23 cellular contexts compared by ENCODE assay signal in the genomic region with DNA sequence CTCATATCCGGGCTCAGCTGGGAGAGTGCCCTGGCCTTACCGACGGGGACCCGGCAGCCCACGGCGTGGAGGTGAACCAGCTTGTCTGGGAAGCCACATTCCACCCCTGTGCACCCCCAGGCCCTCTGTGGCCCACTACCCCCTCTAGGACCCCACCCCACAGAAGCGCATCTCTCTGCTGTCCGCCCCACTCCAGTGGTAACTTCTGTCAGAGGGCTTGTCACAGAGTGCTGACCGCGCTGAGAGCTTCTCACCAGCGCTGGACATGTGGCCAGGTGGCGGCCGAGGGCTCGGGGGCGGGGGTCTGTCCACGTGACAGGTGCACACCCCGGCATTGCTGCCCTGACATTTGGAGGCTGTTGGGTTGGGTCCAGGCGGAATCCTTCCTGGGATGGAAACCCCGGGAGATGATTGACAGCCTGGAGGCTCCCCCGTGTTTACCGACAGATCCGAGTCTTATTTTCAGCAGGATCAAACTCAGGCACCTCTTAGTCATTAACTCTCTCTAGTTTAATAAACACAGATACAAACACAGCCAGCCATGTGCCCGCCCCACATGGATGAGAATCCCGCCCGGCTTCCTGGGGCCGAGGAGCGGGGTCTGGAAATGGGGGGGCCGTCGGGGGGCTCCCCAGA. TPM values are rescaled to one million over a fixed set of nuclear protein-coding genes. Genes with fewer than 3 reads are reported as not detected.
A peak's percentile ranks its signal among the peaks of the same experiment; 100 is the strongest.
DNase-seq lines count a peak whose midpoint lies in the region; ATAC-seq, FAIRE-seq and TF ChIP-seq lines count a peak whose summit lies in the region.
"Had no signal": no experiment of that assay in that cellular context is flagged by ENCODE, and none has a peak within 500 bp of the region (broad histone marks: within the 10 kb centered on the region; RNA-seq: fewer than 3 reads in every experiment).

No MANE protein-coding gene starts in this region.

- WGBS in SK-N-SH (ENCODE audit: low lambda C conversion rate) = 67% methylated on average over 27 of the region's 29 CpGs
- 2% methylated on average over 21 of the region's 29 CpGs for WGBS in K562 (ENCODE audit: insufficient coverage, low coverage, missing lambda C conversion rate)

- no peak overlapping the region for H3K4me3 Mint-ChIP-seq in osteocyte (ENCODE audit: unreplicated experiment)
- H3K4me3 Mint-ChIP-seq: activated naive CD8-positive, alpha-beta T cell treated with anti-CD3 and anti-CD28 coated beads for 36 hours; nephron progenitor cell; stimulated activated naive CD8-positive, alpha-beta T cell treated with anti-CD3 and anti-CD28 coated beads, Interleukin-15, Interleukin-2, amounts not matched to agents 100 ng/mL and 50 ng/mL, for 24 hours had no signal

- H3K36me3 Mint-ChIP-seq in osteocyte (ENCODE audit: unreplicated experiment) = no peaks in the 10 kb centered on the region
- H3K36me3 Mint-ChIP-seq: activated naive CD8-positive, alpha-beta T cell treated with anti-CD3 and anti-CD28 coated beads for 36 hours had no signal

- H3K9me3 ChIP-seq in SK-N-SH (no peaks in the 10 kb centered on the region), BLaER1 (no peaks in the 10 kb centered on the region), K562 (replicated peaks; ENCODE audit: control insufficient read depth, insufficient read depth, low read depth, low read length) (no peaks in the 10 kb centered on the region)
- H3K9me3 ChIP-seq: BE2C, Caco-2 had no signal

- no peak overlapping the region; a peak in 1 of 4 replicates for H3K4me3 ChIP-seq in SK-N-SH (ENCODE audit: low read depth in 2 of 2, low read length in 1 of 2)
- H3K4me3 ChIP-seq in BLaER1 = no peak overlapping the region
- no peak overlapping the region for H3K4me3 ChIP-seq in K562

- FAIRE-seq in K562 (lab: Jason Lieb, UNC) = no peak

- in situ Hi-C loops in K562 (cut with MboI) = no loop called here

- H3K27ac ChIP-seq in SK-N-SH (ENCODE audit: low read depth in 2 of 2, low read length in 1 of 2) = no peak overlapping the region; a peak in 1 of 4 replicates
- H3K27ac ChIP-seq in BLaER1 = no peak overlapping the region
- no peak overlapping the region for H3K27ac ChIP-seq in K562 (ENCODE audit: extremely low read depth, low read depth, low read length)

- H3K9me3 Mint-ChIP-seq in osteocyte (ENCODE audit: unreplicated experiment) = no peaks in the 10 kb centered on the region
- H3K9me3 Mint-ChIP-seq: activated naive CD8-positive, alpha-beta T cell treated with anti-CD3 and anti-CD28 coated beads for 36 hours; nephron progenitor cell; stimulated activated naive CD8-positive, alpha-beta T cell treated with anti-CD3 and anti-CD28 coated beads, Interleukin-15, Interleukin-2, amounts not matched to agents 100 ng/mL and 50 ng/mL, for 24 hours had no signal

- H3K79me2 ChIP-seq in SK-N-SH (ENCODE audit: insufficient read depth) (no peaks in the 10 kb centered on the region), K562 (ENCODE audit: control insufficient read depth, insufficient read depth, low read length) (no peaks in the 10 kb centered on the region)

- intact Hi-C loops in K562 (cut with micrococcal nuclease) = no loop called here

- no peaks in the 10 kb centered on the region for H3K9me2 ChIP-seq in SK-N-SH

- H3K4me1 ChIP-seq in SK-N-SH (ENCODE audit: control insufficient read depth in 1 of 2, insufficient read depth in 2 of 2, low read depth in 1 of 2, low read length in 1 of 2) (peaks cover 0 to 89% of the 10 kb centered on the region in 2 experiments; a peak in 1 of 4 replicates), BLaER1 (peaks cover 54% of the 10 kb centered on the region), K562 (replicated peaks in 1 of 2; ENCODE audit: control insufficient read depth in 2 of 2, insufficient read depth in 2 of 2, low read length in 2 of 2) (peaks cover 0 to 35% of the 10 kb centered on the region in 2 experiments; a peak in 2 of 5 replicates)
- H3K4me1 ChIP-seq: BE2C had no signal

- no peak for ATAC-seq in SK-N-SH treated with all-trans-retinoic acid at 6 μM for 48 hours
- ATAC-seq in K562 = peak; percentile 24; the same call in 2 of the 3 replicates
- ATAC-seq: left cardiac atrium had no signal

- no TSS peak for BruUV-seq in K562 (replicated peaks; lab: Mats Ljungman, UMichigan)

- no peak for TF ChIP-seq POLR2A in K562 (conservative IDR thresholded peaks at IDR 0.05)

- CTCF ChIA-PET in SK-N-SH (lab: Yijun Ruan, JAX) (interaction anchor here (1.0 kb wide), 1 partner anchor 11 kb away, joined by 3 read pairs; no protein-coding TSS in a partner anchor), K562 (lab: Yijun Ruan, JAX; ENCODE audit: low intra/inter-chr PET ratio) (no interaction called here)

- H3K4me1 Mint-ChIP-seq in osteocyte (ENCODE audit: unreplicated experiment) = peaks cover 3% of the 10 kb centered on the region
- H3K4me1 Mint-ChIP-seq: activated naive CD8-positive, alpha-beta T cell treated with anti-CD3 and anti-CD28 coated beads for 36 hours had no signal

- TF ChIP-seq EP300 in SK-N-SH (IDR thresholded peaks at IDR 0.05; ENCODE audit: borderline replicate concordance in 1 of 2, low read depth in 1 of 2, low read length in 1 of 2) (no peak), K562 (IDR thresholded peaks at IDR 0.05; ENCODE audit: low read length) (no peak)

- H3F3A ChIP-seq in SK-N-SH (replicated peaks; ENCODE audit: insufficient read depth) = no peaks in the 10 kb centered on the region

- POLR2A ChIA-PET in SK-N-SH (lab: Yijun Ruan, JAX) = interaction anchor here (0.9 kb wide), 1 partner anchor 27 kb away, joined by 3 read pairs; no protein-coding TSS in a partner anchor
- POLR2A ChIA-PET in K562 (lab: Yijun Ruan, JAX) = no interaction called here

- no peak for TF ChIP-seq RAD21 in SK-N-SH (IDR thresholded peaks at IDR 0.05; ENCODE audit: low read length)
- no peak for TF ChIP-seq RAD21 in K562 (CRISPR knock-in tag; conservative IDR thresholded peaks at IDR 0.05 in 1 of 2, IDR thresholded peaks at IDR 0.05 in 1 of 2)

- H3K9me1 ChIP-seq in K562 (ENCODE audit: control insufficient read depth, insufficient read depth, low read length) = no peaks in the 10 kb centered on the region

- H3K4me2 ChIP-seq in SK-N-SH (no peak overlapping the region), BLaER1 (peak overlapping the region; percentile 86; the same call in 1 of the 2 replicates), K562 (ENCODE audit: insufficient read depth, low read length) (no peak overlapping the region)

- no peak overlapping the region for H2AFZ ChIP-seq in SK-N-SH (ENCODE audit: low read depth)
- no peak overlapping the region for H2AFZ ChIP-seq in K562 (ENCODE audit: low read depth, low read length)

- TF ChIP-seq CTCF in SK-N-SH (IDR thresholded peaks at IDR 0.05) = no peak
- no peak for TF ChIP-seq CTCF in K562 (IDR thresholded peaks at IDR 0.05 in 2 of 3, conservative IDR thresholded peaks at IDR 0.05 in 1 of 3; ENCODE audit: insufficient read depth in 2 of 3, low read depth in 1 of 3, low read length in 3 of 3)
- no peak for TF ChIP-seq CTCF in osteocyte (IDR thresholded peaks at IDR 0.05)

- H3K27ac Mint-ChIP-seq in osteocyte (ENCODE audit: unreplicated experiment) = no peak overlapping the region
- H3K27ac Mint-ChIP-seq: activated naive CD8-positive, alpha-beta T cell treated with anti-CD3 and anti-CD28 coated beads for 36 hours; nephron progenitor cell; progenitor cell of endocrine pancreas; stimulated activated naive CD8-positive, alpha-beta T cell treated with anti-CD3 and anti-CD28 coated beads, Interleukin-15, Interleukin-2, amounts not matched to agents 100 ng/mL and 50 ng/mL, for 24 hours had no signal

- DNase-seq in SK-N-SH (peak; percentile 34), K562 (ENCODE audit: extremely low read depth in 1 of 4, low spot score in 3 of 4) (no peak), osteocyte (ENCODE audit: extremely low spot score, unreplicated experiment) (peak; percentile 72), NCI-H2107 treated with DMSO at 0.1 percent for 48 hours (lab: John Stamatoyannopoulos, UW; ENCODE audit: unreplicated experiment) (no peak), HCEC 1CT (no peak), NCI-H1694 (lab: John Stamatoyannopoulos, UW) (no peak)
- DNase-seq: 8988T; activated CD4-positive, alpha-beta T cell treated with anti-CD3 and anti-CD28 coated beads for 48 hours; activated naive CD8-positive, alpha-beta T cell treated with anti-CD3 and anti-CD28 coated beads for 36 hours; BE2C; left cardiac atrium; NCI-H82; nephron progenitor cell; SIG-M5; stimulated activated CD4-positive, alpha-beta T cell treated with anti-CD3 and anti-CD28 coated beads, Interleukin-4, amount 100 ng/mL, for 24 hours; T-helper 1 cell had no signal

- H3K27me3 ChIP-seq in SK-N-SH (ENCODE audit: insufficient read depth) (peaks cover 36% of the 10 kb centered on the region), BLaER1 (peaks cover 61% of the 10 kb centered on the region), K562 (ENCODE audit: control insufficient read depth in 2 of 2, insufficient read depth in 2 of 2, low read length in 2 of 2) (peaks cover 41 to 65% of the 10 kb centered on the region in 2 experiments; a peak in 4 of 5 replicates)

- H3K36me3 ChIP-seq in SK-N-SH (replicated peaks in 1 of 2; ENCODE audit: control insufficient read depth in 1 of 2, insufficient read depth in 2 of 2, low read length in 1 of 2) (no peaks in the 10 kb centered on the region), BLaER1 (no peaks in the 10 kb centered on the region), K562 (ENCODE audit: control insufficient read depth, insufficient read depth, low read length) (no peaks in the 10 kb centered on the region)
- H3K36me3 ChIP-seq: BE2C had no signal

- H3K27me3 Mint-ChIP-seq in osteocyte (ENCODE audit: unreplicated experiment) = peaks cover 20% of the 10 kb centered on the region
- H3K27me3 Mint-ChIP-seq: progenitor cell of endocrine pancreas had no signal

- no peak overlapping the region for H3K9ac ChIP-seq in SK-N-SH
- H3K9ac ChIP-seq in BLaER1 = no peak overlapping the region
- no peak overlapping the region for H3K9ac ChIP-seq in K562 (ENCODE audit: insufficient read depth in 1 of 2, low read depth in 2 of 2, low read length in 2 of 2)

- H4K20me1 ChIP-seq in SK-N-SH (ENCODE audit: insufficient read depth) (0 out of 2 replicates have a peak, but pooled peaks cover 8% of the 10 kb centered on the region), BLaER1 (peaks cover 90% of the 10 kb centered on the region), K562 (replicated peaks; ENCODE audit: control insufficient read depth, insufficient read depth, low read length) (peaks cover 5% of the 10 kb centered on the region)

RNA-seq across cellular contexts. Expression of gene ELFN1, which starts 5.1 kb away (rescaled TPM):
- polyA plus RNA-seq in SK-N-SH (2012; rRNA removed) (0.05 and 0.06 TPM in 2 replicates), K562 (2011; rRNA removed) (0.13 and 0.41 TPM in 2 replicates), K562 (2014; fragmentation: Illumina TruSeq; extraction: Trizol) (0.06 and 0.28 TPM in 2 replicates), K562 (2014; fragmentation: Nextera tagmentation; extraction: Ambion mirVana) (not detected), K562 (2014; rRNA removed) (0.11 and 0.33 TPM in 2 replicates)
- 0.01 and 0.03 TPM in 2 replicates for polyA plus RNA-seq in SK-N-SH (2012; cell fraction: cytosol; rRNA removed)
- 0.01 and 0.05 TPM in 2 replicates for polyA plus RNA-seq in SK-N-SH (2012; cell fraction: nucleus; rRNA removed)
- total RNA-seq in K562 (2011; cell fraction: chromatin; rRNA removed; ENCODE audit: low replicate concordance) = 0.25 TPM in 1 of 2 replicates, not detected in the other
- 0.39 and 0.67 TPM in 2 replicates for total RNA-seq in K562 (2011; cell fraction: nucleolus; rRNA removed)
- 0.07 and 0.31 TPM in 2 replicates for total RNA-seq in K562 (2011; cell fraction: nucleoplasm; rRNA removed)
- total RNA-seq in K562 (2014; rRNA removed) (0.23 and 0.45 TPM in 2 replicates), K562 (2014; rRNA removed; fragmentation: Illumina TruSeq; extraction: Trizol) (0.04 and 0.06 TPM in 2 replicates), K562 (2015; rRNA removed; fragmentation: Illumina TruSeq; extraction: Trizol) (0.08 and 0.18 TPM in 2 replicates), K562 (2021) (0.45 and 0.64 TPM in 2 replicates), osteocyte (0.62 and 0.73 TPM in 2 replicates)
- polyA plus RNA-seq in K562 (2011; cell fraction: cytosol; rRNA removed) = 0.44 and 0.81 TPM in 2 replicates
- 0.26 and 0.31 TPM in 2 replicates for polyA plus RNA-seq in K562 (2011; cell fraction: nucleus; rRNA removed)
- polyA plus RNA-seq in K562 (2012) = 0.35 and 0.39 TPM in 2 replicates
- 0.07 and 0.15 TPM in 2 replicates for polyA minus RNA-seq in K562 (2011; rRNA and poly(A)+ RNA removed)
- polyA minus RNA-seq in K562 (2011; cell fraction: cytosol; rRNA and poly(A)+ RNA removed) = 0.38 and 1.0 TPM in 2 replicates
- 0.13 and 0.44 TPM in 2 replicates for polyA minus RNA-seq in K562 (2011; cell fraction: nucleus; rRNA and poly(A)+ RNA removed)
- total RNA-seq: M059J, OCI-LY7 had no signal

Comparison
In these comparisons a context has a peak if more than half of its experiments do, and no peak if none do; other contexts are left out.
1. DNase-seq: peak in SK-N-SH (single experiment) and osteocyte (single experiment); none in K562 (0 of 4), NCI-H2107 treated with DMSO at 0.1 percent for 48 hours (single experiment), HCEC 1CT (single experiment) and NCI-H1694 (single experiment).
2. Of the 27 proteins assayed by ChIP-seq in both K562 and SK-N-SH: peak only in K562: USF1; only in SK-N-SH: none; in both: none; in neither: 26.